Comparison of ENCODE assay signal across 8 cellular contexts in the genomic region with DNA sequence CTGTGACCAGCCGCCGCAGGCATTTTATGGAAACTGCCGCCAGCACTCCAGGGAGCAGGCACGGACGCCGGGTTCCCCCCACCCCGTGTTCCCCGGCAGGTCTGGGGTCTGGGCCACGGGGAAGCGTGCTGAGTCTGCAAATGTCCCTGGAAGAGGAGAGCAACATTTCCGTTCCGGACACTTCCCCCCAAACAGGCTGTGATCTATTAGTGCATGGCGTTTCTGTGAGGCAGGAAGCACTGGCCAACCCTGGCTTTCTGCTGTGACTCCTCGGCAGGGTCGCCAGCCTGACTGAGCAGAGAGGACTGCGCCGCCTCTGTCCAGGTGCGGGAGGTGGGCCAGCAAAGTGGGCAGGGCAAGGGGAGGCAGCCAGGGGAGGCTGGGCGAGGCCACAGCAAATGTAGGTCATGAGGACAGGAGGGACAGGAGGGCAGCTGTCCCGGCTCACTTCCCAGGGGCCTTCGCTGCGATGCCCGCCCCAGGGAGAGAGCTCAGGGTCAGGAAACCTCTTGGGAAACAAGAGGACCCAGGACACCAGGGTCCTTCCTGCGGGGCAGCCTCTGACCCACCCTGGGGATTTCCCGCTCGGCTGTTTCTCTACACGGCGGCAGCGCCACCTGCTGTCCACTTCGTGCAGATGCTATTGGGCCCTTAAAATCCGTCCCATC. TPM values are rescaled to one million over a fixed set of nuclear protein-coding genes. Genes with fewer than 3 reads are reported as not detected.
DNase-seq lines count a peak whose midpoint lies in the region; ATAC-seq and TF ChIP-seq lines count a peak whose summit lies in the region.

No MANE protein-coding gene starts in this region.

- peak; percentile 84 for DNase-seq in GM03348 (ENCODE audit: low spot score)
- peak; percentile 58 for DNase-seq in M059J (ENCODE audit: low read depth)
- DNase-seq in activated CD4-positive, alpha-beta T cell treated with anti-CD3 and anti-CD28 coated beads for 24 hours (ENCODE audit: low read depth in 2 of 2) = peak; percentile 22 to 41
- DNase-seq in choroid plexus epithelial cell (ENCODE audit: low read depth) = peak; percentile 70
- DNase-seq in lung (ENCODE audit: low spot score) = no peak
- peak; percentile 19 for DNase-seq in stimulated activated CD8-positive, alpha-beta memory T cell treated with anti-CD3 and anti-CD28 coated beads, Interleukin-12 subunit alpha, Interleukin-12 subunit beta, amount 100 ng/mL, for 4 hours (ENCODE audit: low read depth)

- H3K9me3 ChIP-seq in lung (ENCODE audit: control insufficient read depth in 2 of 2, insufficient read depth in 1 of 2, low read length in 1 of 2) = peaks cover 0 to 4% of the 10 kb centered on the region in 2 donors

- peaks cover 0 to 2% of the 10 kb centered on the region in 2 donors for H3K36me3 ChIP-seq in lung (ENCODE audit: control insufficient read depth in 2 of 2, insufficient read depth in 2 of 2, low read length in 2 of 2)

- peak overlapping the region in 1 of 2 donors; percentile 62 for H3K27ac ChIP-seq in lung (ENCODE audit: low read depth in 1 of 2, low read length in 1 of 2)

- H3K4me3 ChIP-seq in choroid plexus epithelial cell (ENCODE audit: low read depth, low read length) (peak overlapping the region; percentile 37), lung (no peak overlapping the region)

- no peaks in the 10 kb centered on the region for H3K4me1 ChIP-seq in lung (ENCODE audit: control insufficient read depth in 2 of 2, insufficient read depth in 2 of 2, low read length in 2 of 2)

- no peak for ATAC-seq in lung (ENCODE audit: insufficient read depth, low FRiP score)
- ATAC-seq in GM19324 (IDR thresholded peaks at IDR 0.05; ENCODE audit: low FRiP score, unreplicated experiment) = no peak
- ATAC-seq in GM18870 (IDR thresholded peaks at IDR 0.05; ENCODE audit: unreplicated experiment) = no peak

- 12% methylated on average over 31 of the region's 31 CpGs for WGBS in lung, 2 donors

- peak; percentile 94 for TF ChIP-seq CTCF in choroid plexus epithelial cell (conservative IDR thresholded peaks at IDR 0.05; ENCODE audit: low read depth, low read length)
- peak; percentile 85 for TF ChIP-seq CTCF in lung (IDR thresholded peaks at IDR 0.05; ENCODE audit: control extremely low read depth, extremely low read depth)

- H3K27me3 ChIP-seq in lung (ENCODE audit: control insufficient read depth, insufficient read depth) = peaks cover 8% of the 10 kb centered on the region

RNA-seq across cellular contexts. Expression of a gene that starts 9.5 kb away (rescaled TPM):
- 11.1 and 21.2 TPM in 2 replicates for total RNA-seq in M059J (2014; rRNA removed; shearing (Covaris generic))
- 10 to 100 TPM; 25.7 to 34.4 TPM for total RNA-seq in lung
- polyA plus RNA-seq in lung = 10 to 100 TPM; 12.2 to 12.5 TPM

RNA-seq across cellular contexts. Expression of a gene that starts 35.3 kb away (rescaled TPM):
- 9.6 and 18.3 TPM in 2 replicates for total RNA-seq in M059J (2014; rRNA removed; shearing (Covaris generic))
- 10 to 100 TPM; 23.3 to 28.5 TPM for total RNA-seq in lung
- polyA plus RNA-seq in lung = 1 to 10 TPM; 9.4 to 9.9 TPM

RNA-seq across cellular contexts. Expression of a gene that starts 46.8 kb away (rescaled TPM):
- 0.49 and 2.0 TPM in 2 replicates for total RNA-seq in M059J (2014; rRNA removed; shearing (Covaris generic))
- 1 to 10 TPM in 1 of 2 donors, under 1 TPM in 1; 0.82 to 2.7 TPM for total RNA-seq in lung
- polyA plus RNA-seq in lung = under 1 TPM; 0.37 to 0.43 TPM

RNA-seq across cellular contexts. Expression of a gene that starts 58.6 kb away (rescaled TPM):
- total RNA-seq in M059J (2014; rRNA removed; shearing (Covaris generic)) = 4.1 and 4.2 TPM in 2 replicates
- 1 to 10 TPM; 2.0 to 2.5 TPM for total RNA-seq in lung
- polyA plus RNA-seq in lung = under 1 TPM; 0.41 to 0.68 TPM
